8 cellular contexts compared by ENCODE assay signal in the genomic region with DNA sequence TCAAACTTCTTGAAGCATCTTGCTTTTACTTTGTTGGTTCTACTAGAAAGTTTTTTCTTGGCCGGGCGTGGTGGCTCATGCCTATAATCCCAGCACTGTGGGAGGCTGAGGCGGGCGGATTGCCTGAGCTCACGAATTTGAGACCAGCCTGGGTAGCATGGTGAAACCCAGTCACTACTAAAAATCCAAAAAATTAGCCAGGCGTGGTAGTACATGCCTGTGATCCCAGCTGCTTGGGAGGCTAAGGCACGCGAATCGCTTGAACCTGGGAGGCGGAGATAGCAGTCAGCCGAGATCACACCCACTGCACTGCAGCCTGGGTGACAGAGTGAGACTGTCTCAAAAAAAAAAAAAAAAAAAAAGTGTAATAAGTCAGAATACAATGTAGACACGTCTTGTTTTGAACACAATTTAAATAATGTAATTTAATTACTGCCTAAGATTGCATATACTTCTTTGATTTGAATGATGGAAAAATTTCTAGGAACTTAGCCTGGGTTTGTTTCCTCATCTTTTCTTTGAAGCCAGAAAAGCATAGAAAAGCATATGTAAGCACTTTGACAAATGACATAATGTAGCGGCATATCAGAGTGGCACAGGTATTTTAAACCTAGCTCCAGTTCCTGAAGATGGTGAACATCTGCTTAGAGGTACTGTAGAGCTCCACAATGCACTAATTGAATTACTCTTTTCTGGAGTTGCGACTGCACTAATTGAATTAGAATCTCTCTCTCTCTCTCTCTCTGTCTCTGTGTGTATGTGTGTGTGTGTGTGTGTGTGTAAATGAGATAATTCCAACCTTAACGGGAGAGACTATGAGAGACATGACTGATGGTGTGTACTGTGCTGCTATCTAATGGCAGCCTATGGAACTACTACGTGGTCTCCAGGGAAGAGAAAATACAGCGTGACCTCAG.
DNase-seq lines count a peak whose midpoint lies in the region; ATAC-seq and TF ChIP-seq lines count a peak whose summit lies in the region.

No MANE protein-coding gene starts in this region.

- peak; percentile 77 to 87 for ATAC-seq in activated T-cell treated with anti-CD3 and anti-CD28 coated beads, Interleukin-2, amount 50 U/mL, for 4 hours
- peak; percentile 97 for ATAC-seq in Panc1

- H3K4me3 Mint-ChIP-seq in activated T-cell treated with anti-CD3 and anti-CD28 coated beads, Interleukin-2, amount 50 U/mL, for 4 hours: no peak overlapping the region
- H3K4me3 Mint-ChIP-seq in activated T-cell treated with anti-CD3 and anti-CD28 coated beads, Interleukin-2, amount 50 U/mL, for 24 hours: no peak overlapping the region

- no peak overlapping the region for H3K27ac ChIP-seq in Panc1 (ENCODE audit: low read length)
- H3K27ac ChIP-seq in suprapubic skin: no peak overlapping the region

- H3K9me3 Mint-ChIP-seq in activated T-cell treated with anti-CD3 and anti-CD28 coated beads, Interleukin-2, amount 50 U/mL, for 4 hours: no peaks in the 10 kb centered on the region
- H3K9me3 Mint-ChIP-seq in activated T-cell treated with anti-CD3 and anti-CD28 coated beads, Interleukin-2, amount 50 U/mL, for 24 hours: no peaks in the 10 kb centered on the region

- no peak for DNase-seq in activated T-cell treated with anti-CD3 and anti-CD28 coated beads, Interleukin-2, amount 50 U/mL, for 4 hours
- no peak for DNase-seq in activated T-cell treated with anti-CD3 and anti-CD28 coated beads, Interleukin-2, amount 50 U/mL, for 24 hours
- peak; percentile 83 for DNase-seq in KBM-7
- peak; percentile 54 for DNase-seq in Panc1 (ENCODE audit: low read depth, low spot score)
- DNase-seq in cerebellar cortex (ENCODE audit: low spot score): peak; percentile 80
- DNase-seq in kidney glomerular epithelial cell (lab: John Stamatoyannopoulos, UW): peak; percentile 71
- no peak for DNase-seq in suprapubic skin (ENCODE audit: low spot score in 2 of 2)
- no peak for DNase-seq in activated effector memory CD4-positive, alpha-beta T cell treated with anti-CD3 and anti-CD28 coated beads, Interleukin-2, amount 50 U/mL, for 16 hours

- no peak overlapping the region for H3K27ac Mint-ChIP-seq in activated T-cell treated with anti-CD3 and anti-CD28 coated beads, Interleukin-2, amount 50 U/mL, for 24 hours

- H3K4me1 Mint-ChIP-seq in activated T-cell treated with anti-CD3 and anti-CD28 coated beads, Interleukin-2, amount 50 U/mL, for 4 hours (ENCODE audit: low read depth): peaks cover 2% of the 10 kb centered on the region
- H3K4me1 Mint-ChIP-seq in activated T-cell treated with anti-CD3 and anti-CD28 coated beads, Interleukin-2, amount 50 U/mL, for 24 hours (ENCODE audit: low read depth): peaks cover 5% of the 10 kb centered on the region

- no peaks in the 10 kb centered on the region for H3K9me3 ChIP-seq in Panc1 (ENCODE audit: control insufficient read depth, insufficient read depth, low read depth, low read length)
- no peaks in the 10 kb centered on the region for H3K9me3 ChIP-seq in suprapubic skin

- no peak for TF ChIP-seq POLR2A in suprapubic skin (IDR thresholded peaks at IDR 0.05)

- H3K4me1 ChIP-seq in Panc1 (ENCODE audit: control insufficient read depth, insufficient read depth, low read length) (peaks cover 6% of the 10 kb centered on the region; the same call in 1 of the 2 replicates), suprapubic skin (peaks cover 3% of the 10 kb centered on the region)

- intact Hi-C loops in Panc1 (cut with micrococcal nuclease; ENCODE audit: unreplicated experiment): loop anchor here (5.0 kb wide), 1 partner anchor 229 kb away; no protein-coding TSS in a partner anchor

- POLR2A ChIA-PET in Panc1 (lab: Charles Lee): interaction anchor here (0.7 kb wide), 1 partner anchor 350 kb away, joined by 3 read pairs; no protein-coding TSS in a partner anchor

- CTCF ChIA-PET in Panc1 (lab: Charles Lee): interaction anchor here (0.6 to 2.0 kb wide), 22 partner anchors 8 to 1178 kb away, joined by 3 to 16 read pairs (median 4); no protein-coding TSS in a partner anchor

- in situ Hi-C loops in KBM-7 (cut with MboI; ENCODE audit: low pct_unique_long_range_greater_than_20kb, low sequenced_read_pairs): loop anchor here (25.0 kb wide), 1 partner anchor 129 kb away; no protein-coding TSS in a partner anchor
- in situ Hi-C loops in Panc1 (cut with HindIII; ENCODE audit: low pct_unique_long_range_greater_than_20kb, low sequenced_read_pairs): no loop called here

- H3K27me3 ChIP-seq in Panc1 (ENCODE audit: control insufficient read depth, insufficient read depth, low read length): no peaks in the 10 kb centered on the region
- no peaks in the 10 kb centered on the region for H3K27me3 ChIP-seq in suprapubic skin

- H3K36me3 Mint-ChIP-seq in activated T-cell treated with anti-CD3 and anti-CD28 coated beads, Interleukin-2, amount 50 U/mL, for 4 hours (ENCODE audit: insufficient read depth): no peaks in the 10 kb centered on the region
- H3K36me3 Mint-ChIP-seq in activated T-cell treated with anti-CD3 and anti-CD28 coated beads, Interleukin-2, amount 50 U/mL, for 24 hours (ENCODE audit: low read depth): no peaks in the 10 kb centered on the region

- 61% methylated on average over 17 of the region's 17 CpGs for WGBS in suprapubic skin

- no peak for TF ChIP-seq EP300 in suprapubic skin (IDR thresholded peaks at IDR 0.05)

- TF ChIP-seq CTCF in Panc1 (IDR thresholded peaks at IDR 0.05) (peak; percentile 88), suprapubic skin (IDR thresholded peaks at IDR 0.05) (peak; percentile 2 to 39)

- BruUV-seq in Panc1 (replicated peaks; lab: Mats Ljungman, UMichigan): no TSS peak

- H3K4me3 ChIP-seq in Panc1 (ENCODE audit: low read depth in 2 of 2, low read length in 2 of 2) (no peak overlapping the region), suprapubic skin (no peak overlapping the region)

- no peaks in the 10 kb centered on the region for H3K27me3 Mint-ChIP-seq in activated T-cell treated with anti-CD3 and anti-CD28 coated beads, Interleukin-2, amount 50 U/mL, for 4 hours (ENCODE audit: low read depth)
- no peaks in the 10 kb centered on the region for H3K27me3 Mint-ChIP-seq in activated T-cell treated with anti-CD3 and anti-CD28 coated beads, Interleukin-2, amount 50 U/mL, for 24 hours

- H3K36me3 ChIP-seq in Panc1 (ENCODE audit: control insufficient read depth, insufficient read depth, low read length): no peaks in the 10 kb centered on the region
- no peaks in the 10 kb centered on the region for H3K36me3 ChIP-seq in suprapubic skin

Comparison
In these comparisons a context has a peak if more than half of its experiments do, and no peak if none do; other contexts are left out.
1. DNase-seq: peak in KBM-7 (single experiment), Panc1 (single experiment), cerebellar cortex (single experiment) and kidney glomerular epithelial cell (single experiment); none in activated T-cell treated with anti-CD3 and anti-CD28 coated beads, Interleukin-2, amount 50 U/mL, for 4 hours (single experiment), activated T-cell treated with anti-CD3 and anti-CD28 coated beads, Interleukin-2, amount 50 U/mL, for 24 hours (single experiment), suprapubic skin (0 of 2) and activated effector memory CD4-positive, alpha-beta T cell treated with anti-CD3 and anti-CD28 coated beads, Interleukin-2, amount 50 U/mL, for 16 hours (single experiment).